8 cellular contexts compared by ENCODE assay signal in genomic region chr14:103594265-103594664, GRCh38. TPM values are rescaled to one million over a fixed set of nuclear protein-coding genes. Genes with fewer than 3 reads are reported as not detected.
DNase-seq lines count a peak whose midpoint lies in the region; ATAC-seq and TF ChIP-seq lines count a peak whose summit lies in the region.

No MANE protein-coding gene starts in this region.

- peak overlapping the region; percentile 76 for H3K4me3 Mint-ChIP-seq in neural crest cell
- H3K4me3 Mint-ChIP-seq in activated naive CD8-positive, alpha-beta T cell treated with anti-CD3 and anti-CD28 coated beads, Interleukin-2, amount 50 U/mL, for 24 hours = no peak overlapping the region

- peaks cover 32% of the 10 kb centered on the region for H3K4me1 Mint-ChIP-seq in neural crest cell
- no peaks in the 10 kb centered on the region for H3K4me1 Mint-ChIP-seq in activated naive CD8-positive, alpha-beta T cell treated with anti-CD3 and anti-CD28 coated beads, Interleukin-2, amount 50 U/mL, for 24 hours

- DNase-seq in ELF-1 (ENCODE audit: low read depth, low spot score) = peak; percentile 90
- DNase-seq in NCI-H526 treated with DMSO at 0.1 percent for 48 hours (lab: John Stamatoyannopoulos, UW) = peak; percentile 76
- peak; percentile 84 for DNase-seq in epithelial cell of esophagus (ENCODE audit: low read depth)
- DNase-seq in neural crest cell (ENCODE audit: low read depth, low spot score) = peak; percentile 65
- no peak for DNase-seq in activated naive CD8-positive, alpha-beta T cell treated with anti-CD3 and anti-CD28 coated beads, Interleukin-2, amount 50 U/mL, for 24 hours
- DNase-seq in stimulated activated CD4-positive, alpha-beta T cell treated with anti-CD3 and anti-CD28 coated beads, Interleukin-2, amount 100 ng/mL, for 48 hours = no peak

- H3K36me3 Mint-ChIP-seq in neural crest cell (ENCODE audit: low read depth) = peaks cover 4% of the 10 kb centered on the region
- peaks cover 2% of the 10 kb centered on the region for H3K36me3 Mint-ChIP-seq in activated naive CD8-positive, alpha-beta T cell treated with anti-CD3 and anti-CD28 coated beads, Interleukin-2, amount 50 U/mL, for 24 hours (ENCODE audit: low read depth)

- no peaks in the 10 kb centered on the region for H3K27me3 Mint-ChIP-seq in neural crest cell (ENCODE audit: low read depth)
- H3K27me3 Mint-ChIP-seq in activated naive CD8-positive, alpha-beta T cell treated with anti-CD3 and anti-CD28 coated beads, Interleukin-2, amount 50 U/mL, for 24 hours = no peaks in the 10 kb centered on the region

- no peak overlapping the region for H3K4me3 ChIP-seq in epithelial cell of esophagus (ENCODE audit: low read length)

- TF ChIP-seq CTCF in epithelial cell of esophagus (IDR thresholded peaks at IDR 0.05; ENCODE audit: insufficient read depth, low read depth, low read length, missing control alignments) = no peak
- TF ChIP-seq CTCF in neural crest cell (conservative IDR thresholded peaks at IDR 0.05) = no peak

- H3K9me3 Mint-ChIP-seq in neural crest cell = no peaks in the 10 kb centered on the region
- no peaks in the 10 kb centered on the region for H3K9me3 Mint-ChIP-seq in activated naive CD8-positive, alpha-beta T cell treated with anti-CD3 and anti-CD28 coated beads, Interleukin-2, amount 50 U/mL, for 24 hours

- H3K27ac Mint-ChIP-seq in neural crest cell (ENCODE audit: unreplicated experiment) = peak overlapping the region; percentile 98
- H3K27ac Mint-ChIP-seq in activated naive CD8-positive, alpha-beta T cell treated with anti-CD3 and anti-CD28 coated beads, Interleukin-2, amount 50 U/mL, for 24 hours = no peak overlapping the region

- no peak for ATAC-seq in activated naive CD8-positive, alpha-beta T cell treated with anti-CD3 and anti-CD28 coated beads, Interleukin-2, amount 50 U/mL, for 24 hours
- ATAC-seq in HG03175 (IDR thresholded peaks at IDR 0.05; ENCODE audit: unreplicated experiment) (no peak), HG02852 (IDR thresholded peaks at IDR 0.05; ENCODE audit: unreplicated experiment) (no peak)

RNA-seq across cellular contexts. Expression of gene COA8, which starts 31.5 kb away (rescaled TPM):
- 33.7 and 37.2 TPM in 2 replicates for total RNA-seq in neural crest cell

RNA-seq across cellular contexts. Expression of gene BAG5, which starts 31.8 kb away (rescaled TPM):
- 32.1 and 33.5 TPM in 2 replicates for total RNA-seq in neural crest cell

RNA-seq across cellular contexts. Expression of gene KLC1, which starts 34.7 kb away (rescaled TPM):
- total RNA-seq in neural crest cell = 173 and 180 TPM in 2 replicates

Comparison
In these comparisons a context has a peak if more than half of its experiments do, and no peak if none do; other contexts are left out.
1. DNase-seq: peak in ELF-1 (single experiment), NCI-H526 treated with DMSO at 0.1 percent for 48 hours (single experiment), epithelial cell of esophagus (single experiment) and neural crest cell (single experiment); none in activated naive CD8-positive, alpha-beta T cell treated with anti-CD3 and anti-CD28 coated beads, Interleukin-2, amount 50 U/mL, for 24 hours (single experiment) and stimulated activated CD4-positive, alpha-beta T cell treated with anti-CD3 and anti-CD28 coated beads, Interleukin-2, amount 100 ng/mL, for 48 hours (0 of 2).